Comparison of ENCODE assay signal across 14 cellular contexts in the genomic region with DNA sequence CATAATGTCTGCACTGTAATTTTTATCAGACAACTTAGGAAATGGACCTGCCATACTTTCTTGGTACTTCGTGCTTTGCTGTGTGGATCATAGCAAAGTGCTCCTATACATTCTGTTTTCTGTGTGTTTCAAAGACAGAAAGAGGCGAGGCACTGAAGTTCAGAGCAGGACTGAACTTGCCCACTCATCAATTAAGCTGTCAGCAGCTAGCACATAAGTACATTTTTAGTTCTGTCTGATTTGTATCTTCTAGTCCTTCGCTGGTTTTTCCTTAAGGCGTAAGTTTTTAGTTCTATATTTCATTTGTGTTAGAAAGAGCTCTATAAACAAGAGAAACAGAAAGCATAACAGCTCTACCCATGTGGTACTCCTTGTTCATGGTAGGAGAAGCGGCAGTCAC. TPM values are rescaled to one million over a fixed set of nuclear protein-coding genes. Genes with fewer than 3 reads are reported as not detected.
DNase-seq lines count a peak whose midpoint lies in the region; ATAC-seq, FAIRE-seq and TF ChIP-seq lines count a peak whose summit lies in the region.
"Had no signal": no experiment of that assay in that cellular context is flagged by ENCODE, and none has a peak within 500 bp of the region (broad histone marks: within the 10 kb centered on the region; RNA-seq: fewer than 3 reads in every experiment).

No MANE protein-coding gene starts in this region.

- peaks cover 4% of the 10 kb centered on the region for H3K36me3 ChIP-seq in CD4-positive, alpha-beta memory T cell (ENCODE audit: insufficient read depth, low read length)
- peaks cover 28% of the 10 kb centered on the region for H3K36me3 ChIP-seq in RWPE2 (ENCODE audit: low read depth)

- no peak overlapping the region for H3K4me3 ChIP-seq in CD4-positive, alpha-beta memory T cell (ENCODE audit: low read length in 2 of 2)
- H3K4me3 ChIP-seq in RWPE2 (ENCODE audit: severe bottlenecking) (no peak overlapping the region), fibroblast of the aortic adventitia (ENCODE audit: low read depth, low read length) (no peak overlapping the region)
- H3K4me3 ChIP-seq: sigmoid colon had no signal

- no peaks in the 10 kb centered on the region for H3K9me3 ChIP-seq in CD4-positive, alpha-beta memory T cell (ENCODE audit: control insufficient read depth in 1 of 2, low read length in 2 of 2)
- peaks cover 2% of the 10 kb centered on the region for H3K9me3 ChIP-seq in RWPE2 (ENCODE audit: severe bottlenecking)
- H3K9me3 ChIP-seq: neutrophil, sigmoid colon had no signal

- FAIRE-seq in GM18507 (lab: Jason Lieb, UNC), result peak; percentile 26

- intact Hi-C loops in CD4-positive, alpha-beta memory T cell (cut with micrococcal nuclease), result loop anchor here (5.0 kb wide), 1 partner anchor 44 kb away; no protein-coding TSS in a partner anchor
- intact Hi-C loops in CD14-positive monocyte (cut with micrococcal nuclease), result no loop called here

- DNase-seq in CD4-positive, alpha-beta memory T cell, result no peak
- DNase-seq in GM18507 (ENCODE audit: extremely low spot score, insufficient read length, low read depth), result no peak
- DNase-seq in RWPE2 (ENCODE audit: low spot score), result no peak
- peak; percentile 6 for DNase-seq in fibroblast of the aortic adventitia (ENCODE audit: low read depth)
- no peak for DNase-seq in central memory CD4-positive, alpha-beta T cell
- DNase-seq in CD14-positive monocyte (ENCODE audit: low spot score), result no peak
- no peak for DNase-seq in immature natural killer cell
- DNase-seq: activated CD8-positive, alpha-beta memory T cell treated with anti-CD3 and anti-CD28 coated beads, Interleukin-2, amount 50 U/mL, for 4 hours; activated naive CD4-positive, alpha-beta T cell treated with anti-CD3 and anti-CD28 coated beads for 36 hours; kidney glomerular epithelial cell; sigmoid colon; stimulated activated CD4-positive, alpha-beta T cell treated with anti-CD3 and anti-CD28 coated beads, Interleukin-2, amount 100 ng/mL, for 24 hours had no signal

- H3K4me1 ChIP-seq in CD4-positive, alpha-beta memory T cell (ENCODE audit: insufficient read depth, low read length), result peaks cover 39% of the 10 kb centered on the region
- H3K4me1 ChIP-seq in RWPE2 (ENCODE audit: insufficient read depth, poor library complexity, severe bottlenecking), result peaks cover 60% of the 10 kb centered on the region

- peak overlapping the region in 7 of 8 donors; percentile 37 to 71 (median 57) for H3K4me3 Mint-ChIP-seq in CD4-positive, alpha-beta memory T cell
- H3K4me3 Mint-ChIP-seq in CD14-positive monocyte, result no peak overlapping the region
- no peak overlapping the region for H3K4me3 Mint-ChIP-seq in immature natural killer cell
- H3K4me3 Mint-ChIP-seq: activated naive CD4-positive, alpha-beta T cell treated with anti-CD3 and anti-CD28 coated beads for 36 hours had no signal

- TF ChIP-seq CTCF in RWPE2 (IDR thresholded peaks at IDR 0.05; ENCODE audit: poor library complexity, severe bottlenecking), result no peak
- TF ChIP-seq CTCF in fibroblast of the aortic adventitia (IDR thresholded peaks at IDR 0.05; ENCODE audit: insufficient read depth, low read length), result no peak
- TF ChIP-seq CTCF in CD14-positive monocyte (IDR thresholded peaks at IDR 0.05), result no peak

- peak; percentile 43 for ATAC-seq in RWPE2 (ENCODE audit: low read depth)
- ATAC-seq: activated CD4-positive, CD25-positive, alpha-beta regulatory T cell treated with anti-CD3 and anti-CD28 coated beads, Interleukin-2, amount 50 U/mL, for 24 hours had no signal

- no peaks in the 10 kb centered on the region for H3K27me3 ChIP-seq in CD4-positive, alpha-beta memory T cell (ENCODE audit: insufficient read depth, low read length)
- no peaks in the 10 kb centered on the region for H3K27me3 ChIP-seq in RWPE2 (ENCODE audit: insufficient read depth, poor library complexity, severe bottlenecking)
- H3K27me3 ChIP-seq: neutrophil, sigmoid colon had no signal

- no peaks in the 10 kb centered on the region for H3K27me3 Mint-ChIP-seq in CD4-positive, alpha-beta memory T cell
- H3K27me3 Mint-ChIP-seq in CD14-positive monocyte (ENCODE audit: low read depth in 3 of 3) (no peaks in the 10 kb centered on the region), immature natural killer cell (ENCODE audit: low read depth in 3 of 3) (no peaks in the 10 kb centered on the region)

- H3K36me3 Mint-ChIP-seq in CD4-positive, alpha-beta memory T cell, result peaks cover 28 to 29% of the 10 kb centered on the region in 2 donors
- peaks cover 18 to 28% of the 10 kb centered on the region in 2 donors for H3K36me3 Mint-ChIP-seq in CD14-positive monocyte
- H3K36me3 Mint-ChIP-seq in immature natural killer cell, result peaks cover 13 to 15% (median 13%) of the 10 kb centered on the region in 3 donors

- POLR2A ChIA-PET in CD4-positive, alpha-beta memory T cell (lab: Charles Lee; ENCODE audit: partially characterized antibody), result interaction anchor here (1.0 to 2.3 kb wide), 2 partner anchors 41 to 48 kb away, joined by 3 to 9 read pairs; a partner anchor contains a TSS

- H3K27ac ChIP-seq in CD4-positive, alpha-beta memory T cell (ENCODE audit: low read depth, low read length), result no peak overlapping the region
- H3K27ac ChIP-seq in RWPE2 (ENCODE audit: poor library complexity, severe bottlenecking), result peak overlapping the region; percentile 77
- H3K27ac ChIP-seq: neutrophil, sigmoid colon had no signal

- CTCF ChIA-PET in CD4-positive, alpha-beta memory T cell (lab: Charles Lee; ENCODE audit: partially characterized antibody), result no interaction called here

- H3K27ac Mint-ChIP-seq in CD4-positive, alpha-beta memory T cell, result peak overlapping the region in 5 of 7 donors; percentile 27 to 93 (median 88)
- H3K27ac Mint-ChIP-seq in CD14-positive monocyte, result no peak overlapping the region
- H3K27ac Mint-ChIP-seq in immature natural killer cell, result no peak overlapping the region
- H3K27ac Mint-ChIP-seq: activated naive CD4-positive, alpha-beta T cell treated with anti-CD3 and anti-CD28 coated beads for 36 hours had no signal

- H3K9me3 Mint-ChIP-seq in CD4-positive, alpha-beta memory T cell, result no peaks in the 10 kb centered on the region
- H3K9me3 Mint-ChIP-seq in CD14-positive monocyte (no peaks in the 10 kb centered on the region), immature natural killer cell (no peaks in the 10 kb centered on the region)
- H3K9me3 Mint-ChIP-seq: activated naive CD4-positive, alpha-beta T cell treated with anti-CD3 and anti-CD28 coated beads for 36 hours had no signal

- peaks cover 28 to 52% (median 44%) of the 10 kb centered on the region in 4 donors for H3K4me1 Mint-ChIP-seq in CD4-positive, alpha-beta memory T cell
- peaks cover 28% of the 10 kb centered on the region for H3K4me1 Mint-ChIP-seq in CD14-positive monocyte
- H3K4me1 Mint-ChIP-seq in immature natural killer cell, result peaks cover 24 to 51% of the 10 kb centered on the region in 2 donors

RNA-seq across cellular contexts. Expression of a gene that starts 42.1 kb away (rescaled TPM):
- 10 to 100 TPM; 78.0 to 90.1 TPM for total RNA-seq in CD4-positive, alpha-beta memory T cell
- polyA plus RNA-seq in CD4-positive, alpha-beta memory T cell, result 10 to 100 TPM in 1 of 2 donors, 1 to 10 TPM in 1; 5.7 to 30.8 TPM
- total RNA-seq in fibroblast of the aortic adventitia (ENCODE audit: low replicate concordance), result 20.9 and 25.0 TPM in 2 replicates
- polyA plus RNA-seq in CD14-positive monocyte, result 1 to 10 TPM; 3.2 to 3.5 TPM
- 10 to 100 TPM in 1 of 3 donors, 1 to 10 TPM in 2; 5.2 to 11.2 (median 9.2) TPM for polyA plus RNA-seq in immature natural killer cell

Comparison
In these comparisons a context has a peak if more than half of its experiments do, and no peak if none do; other contexts are left out.
1. H3K27ac Mint-ChIP-seq: peak in CD4-positive, alpha-beta memory T cell (5 of 7); none in CD14-positive monocyte (0 of 7) and immature natural killer cell (0 of 6).
2. H3K4me3 Mint-ChIP-seq: peak in CD4-positive, alpha-beta memory T cell (7 of 8); none in CD14-positive monocyte (0 of 2) and immature natural killer cell (0 of 5).